In genomic region chr7:30668102-30668501, GRCh38 we compare ENCODE assay signal across 27 cellular contexts. TPM values are rescaled to one million over a fixed set of nuclear protein-coding genes. Genes with fewer than 3 reads are reported as not detected.
A peak's percentile ranks its signal among the peaks of the same experiment; 100 is the strongest.
DNase-seq lines count a peak whose midpoint lies in the region; ATAC-seq and TF ChIP-seq lines count a peak whose summit lies in the region.
"Had no signal": no experiment of that assay in that cellular context is flagged by ENCODE, and none has a peak within 500 bp of the region (broad histone marks: within the 10 kb centered on the region; RNA-seq: fewer than 3 reads in every experiment).

No MANE protein-coding gene starts in this region.

- CTCF ChIA-PET in SK-N-SH (lab: Yijun Ruan, JAX) (interaction anchor here (0.8 to 2.3 kb wide), 8 partner anchors 8 to 73 kb away, joined by 3 to 10 read pairs (median 4); partner anchors contain the start of gene CRHR2), WTC11 (lab: Charles Lee) (interaction anchor here (1.6 kb wide), 2 partner anchors 14 to 123 kb away, joined by 6 to 7 read pairs; partner anchors contain the start of gene CRHR2)

- H3K27me3 ChIP-seq in SK-N-SH (ENCODE audit: insufficient read depth): peaks cover 8% of the 10 kb centered on the region
- no peaks in the 10 kb centered on the region for H3K27me3 ChIP-seq in GM23338 (ENCODE audit: insufficient read depth)
- no peaks in the 10 kb centered on the region for H3K27me3 ChIP-seq in tibial nerve
- H3K27me3 ChIP-seq: BE2C, BLaER1 had no signal

- H3K27ac ChIP-seq in SK-N-SH (ENCODE audit: low read depth in 2 of 2, low read length in 1 of 2) (peak overlapping the region in 1 of 2 experiments; percentile 8; a peak in 1 of 4 replicates), GM23338 (ENCODE audit: low read depth) (no peak overlapping the region), tibial nerve (no peak overlapping the region)
- H3K27ac ChIP-seq: BLaER1 had no signal

- no peak for TF ChIP-seq POLR2A in tibial nerve (IDR thresholded peaks at IDR 0.05)

- peaks cover 12% of the 10 kb centered on the region for H3K4me1 Mint-ChIP-seq in GM23338
- peaks cover 5% of the 10 kb centered on the region; the same call in 1 of the 2 replicates for H3K4me1 Mint-ChIP-seq in WTC11
- H3K4me1 Mint-ChIP-seq: CD14-positive monocyte; CD4-positive, alpha-beta memory T cell; CD4-positive, CD25-positive, alpha-beta regulatory T cell; CD8-positive, alpha-beta memory T cell had no signal

- H3F3A ChIP-seq in SK-N-SH (replicated peaks; ENCODE audit: insufficient read depth): no peaks in the 10 kb centered on the region
- H3F3A ChIP-seq in GM23338 (replicated peaks; ENCODE audit: low read depth): no peaks in the 10 kb centered on the region

- no peaks in the 10 kb centered on the region for H3K36me3 Mint-ChIP-seq in GM23338 (ENCODE audit: low read depth)
- H3K36me3 Mint-ChIP-seq in WTC11: no peaks in the 10 kb centered on the region
- H3K36me3 Mint-ChIP-seq: CD14-positive monocyte; CD4-positive, alpha-beta memory T cell; CD4-positive, CD25-positive, alpha-beta regulatory T cell; CD8-positive, alpha-beta memory T cell had no signal

- H3K4me1 ChIP-seq in SK-N-SH (ENCODE audit: control insufficient read depth in 1 of 2, insufficient read depth in 2 of 2, low read depth in 1 of 2, low read length in 1 of 2): peaks cover 0 to 7% of the 10 kb centered on the region in 2 experiments; a peak in 2 of 4 replicates
- no peaks in the 10 kb centered on the region for H3K4me1 ChIP-seq in GM23338 (ENCODE audit: insufficient read depth)
- H3K4me1 ChIP-seq in tibial nerve: no peaks in the 10 kb centered on the region

- ATAC-seq in SK-N-SH treated with all-trans-retinoic acid at 6 μM for 48 hours (no peak), GM23338 (peak; percentile 18; the same call in 1 of the 3 replicates), WTC11 (peak; percentile 26; the same call in 1 of the 2 replicates), HG03135 (IDR thresholded peaks at IDR 0.05; ENCODE audit: unreplicated experiment) (no peak)
- ATAC-seq: GM12878 had no signal

- no peak overlapping the region for H3K27ac Mint-ChIP-seq in GM23338
- no peak overlapping the region for H3K27ac Mint-ChIP-seq in WTC11
- H3K27ac Mint-ChIP-seq: CD14-positive monocyte; CD4-positive, alpha-beta memory T cell; CD8-positive, alpha-beta memory T cell had no signal

- H3K9me2 ChIP-seq in SK-N-SH (no peaks in the 10 kb centered on the region), GM23338 (ENCODE audit: insufficient read depth) (no peaks in the 10 kb centered on the region)

- no peak for TF ChIP-seq CTCF in SK-N-SH (IDR thresholded peaks at IDR 0.05)
- no peak for TF ChIP-seq CTCF in GM23338 (conservative IDR thresholded peaks at IDR 0.05; ENCODE audit: low read depth in 2 of 2)
- no peak for TF ChIP-seq CTCF in WTC11 (IDR thresholded peaks at IDR 0.05)
- TF ChIP-seq CTCF in tibial nerve (IDR thresholded peaks at IDR 0.05): no peak

- H3K4me3 Mint-ChIP-seq in GM23338: no peak overlapping the region
- H3K4me3 Mint-ChIP-seq in WTC11: no peak overlapping the region
- H3K4me3 Mint-ChIP-seq: CD14-positive monocyte; CD4-positive, alpha-beta memory T cell; CD4-positive, CD25-positive, alpha-beta regulatory T cell; CD8-positive, alpha-beta memory T cell had no signal

- no peaks in the 10 kb centered on the region; the same call in 2 of the 3 replicates for H3K9me3 Mint-ChIP-seq in GM23338
- 0 out of 2 replicates have a peak, but pooled peaks cover 5% of the 10 kb centered on the region for H3K9me3 Mint-ChIP-seq in WTC11
- H3K9me3 Mint-ChIP-seq: CD8-positive, alpha-beta memory T cell had no signal

- H3K9me3 ChIP-seq in SK-N-SH (no peaks in the 10 kb centered on the region), tibial nerve (no peaks in the 10 kb centered on the region)
- H3K9me3 ChIP-seq: BE2C, BLaER1 had no signal

- H4K20me1 ChIP-seq in SK-N-SH (ENCODE audit: insufficient read depth): no peaks in the 10 kb centered on the region; the same call in 1 of the 2 replicates
- 0 out of 2 replicates have a peak, but pooled peaks cover 4% of the 10 kb centered on the region for H4K20me1 ChIP-seq in GM23338 (replicated peaks; ENCODE audit: insufficient read depth)

- POLR2A ChIA-PET in SK-N-SH (lab: Yijun Ruan, JAX) (no interaction called here), WTC11 (lab: Charles Lee) (no interaction called here)

- TF ChIP-seq RAD21 in SK-N-SH (IDR thresholded peaks at IDR 0.05; ENCODE audit: low read length): no peak

- H2AFZ ChIP-seq in SK-N-SH (ENCODE audit: low read depth) (no peak overlapping the region), GM23338 (no peak overlapping the region)

- peak; percentile 56 for DNase-seq in SK-N-SH
- DNase-seq in GM23338 (ENCODE audit: low spot score): no peak
- no peak for DNase-seq in WTC11 (ENCODE audit: low spot score)
- DNase-seq in tibial nerve (ENCODE audit: low spot score in 2 of 2): no peak
- DNase-seq: 8988T; ACHN; BE2C; C1 segment of cervical spinal cord; CD4-positive, alpha-beta memory T cell; CD4-positive, CD25-positive, alpha-beta regulatory T cell; CD8-positive, alpha-beta memory T cell; COR-L47; DMS153; DMS53; DMS79; DND-41; EL; GDM1 had no signal

- TF ChIP-seq EP300 in SK-N-SH (IDR thresholded peaks at IDR 0.05; ENCODE audit: borderline replicate concordance in 1 of 2, low read depth in 1 of 2, low read length in 1 of 2) (no peak), tibial nerve (IDR thresholded peaks at IDR 0.05) (no peak)

- H3K27me3 Mint-ChIP-seq in GM23338 (ENCODE audit: insufficient read depth, low read depth, poor library complexity): peaks cover 9% of the 10 kb centered on the region
- no peaks in the 10 kb centered on the region for H3K27me3 Mint-ChIP-seq in WTC11 (ENCODE audit: low read depth)
- H3K27me3 Mint-ChIP-seq: CD4-positive, CD25-positive, alpha-beta regulatory T cell; CD8-positive, alpha-beta memory T cell had no signal

- H3K79me2 ChIP-seq in SK-N-SH (ENCODE audit: insufficient read depth) (no peaks in the 10 kb centered on the region), GM23338 (replicated peaks; ENCODE audit: insufficient read depth) (no peaks in the 10 kb centered on the region)

- H3K36me3 ChIP-seq in SK-N-SH (replicated peaks in 1 of 2; ENCODE audit: control insufficient read depth in 1 of 2, insufficient read depth in 2 of 2, low read length in 1 of 2): no peaks in the 10 kb centered on the region
- H3K36me3 ChIP-seq in GM23338 (ENCODE audit: insufficient read depth): no peaks in the 10 kb centered on the region
- H3K36me3 ChIP-seq in tibial nerve: no peaks in the 10 kb centered on the region
- H3K36me3 ChIP-seq: BE2C, BLaER1 had no signal

- H3K4me2 ChIP-seq in SK-N-SH: no peak overlapping the region
- H3K4me2 ChIP-seq in GM23338: no peak overlapping the region
- H3K4me2 ChIP-seq: BLaER1 had no signal

- 45% methylated on average over 4 of the region's 4 CpGs for WGBS in SK-N-SH (ENCODE audit: low lambda C conversion rate)
- 63 to 69% methylated on average over 4 of the region's 4 CpGs for WGBS in tibial nerve, 2 donors

- no peak overlapping the region for H3K9ac ChIP-seq in SK-N-SH
- H3K9ac ChIP-seq: BLaER1 had no signal

- H3K4me3 ChIP-seq in SK-N-SH (ENCODE audit: low read depth in 2 of 2, low read length in 1 of 2): no peak overlapping the region
- no peak overlapping the region for H3K4me3 ChIP-seq in GM23338
- no peak overlapping the region for H3K4me3 ChIP-seq in tibial nerve
- H3K4me3 ChIP-seq: BLaER1, GM12878 had no signal

TF ChIP-seq in SK-N-SH, 30 proteins besides CTCF, POLR2A, EP300 and RAD21 (continues in another document):
- TF ChIP-seq SIN3A (IDR thresholded peaks at IDR 0.05; ENCODE audit: borderline replicate concordance, low read depth, low read length): no peak
- no peak for TF ChIP-seq ELF1 (IDR thresholded peaks at IDR 0.05)

TF ChIP-seq in SK-N-SH treated with all-trans-retinoic acid at 6 μM for 48 hours, 23 proteins besides CTCF, POLR2A, EP300 and RAD21 (continues in another document):
- no peak for TF ChIP-seq RARB (CRISPR knock-in tag; IDR thresholded peaks at IDR 0.05)
- no peak for TF ChIP-seq TOX (CRISPR knock-in tag; IDR thresholded peaks at IDR 0.05; ENCODE audit: borderline replicate concordance)
- TF ChIP-seq ZC3H10 (CRISPR knock-in tag; IDR thresholded peaks at IDR 0.05): no peak

TF ChIP-seq in GM23338, 12 proteins besides CTCF, POLR2A, EP300 and RAD21:
- no peak for TF ChIP-seq ETS1 (IDR thresholded peaks at IDR 0.05)

TF ChIP-seq in WTC11, 78 proteins besides CTCF, POLR2A, EP300 and RAD21:
- no peak for TF ChIP-seq FOXP1 (CRISPR knock-in tag; IDR thresholded peaks at IDR 0.05; ENCODE audit: borderline replicate concordance)

RNA-seq across cellular contexts. Expression of gene CRHR2, which starts 14.2 kb away (rescaled TPM):
- polyA plus RNA-seq in SK-N-SH (2012; rRNA removed) (not detected in 2 replicates), GM23338 (2016; fragmentation: Nextera tagmentation; extraction: Ambion mirVana) (0.26 and 1.4 TPM in 2 replicates)
- polyA plus RNA-seq in SK-N-SH (2012; cell fraction: cytosol; rRNA removed): not detected in 2 replicates
- not detected in 2 replicates for polyA plus RNA-seq in SK-N-SH (2012; cell fraction: nucleus; rRNA removed)
- 0.14 and 0.23 TPM in 2 replicates for total RNA-seq in GM23338 (2014; rRNA removed; shearing (Covaris generic))
- total RNA-seq in WTC11 (2021) (0.09 to 0.25 TPM (median 0.22 TPM) in 3 replicates), tibial nerve (under 1 TPM in 2 of 4 donors, not detected in 2; 0.21 to 0.44 TPM)
- total RNA-seq: A673; CD4-positive, alpha-beta memory T cell; CD4-positive, CD25-positive, alpha-beta regulatory T cell; CD8-positive, alpha-beta memory T cell; Daoy; G401; GM12878 had no signal
- polyA plus RNA-seq: AG04450; CD14-positive monocyte; CD4-positive, alpha-beta memory T cell; CD4-positive, CD25-positive, alpha-beta regulatory T cell; CD8-positive, alpha-beta memory T cell; GM12878 had no signal

Comparison
In these comparisons a context has a peak if more than half of its experiments do, and no peak if none do; other contexts are left out.
1. ATAC-seq: peak in GM23338 (single experiment) and WTC11 (single experiment); none in SK-N-SH treated with all-trans-retinoic acid at 6 μM for 48 hours (single experiment) and HG03135 (single experiment).